9 cellular contexts compared by ENCODE assay signal in genomic region chr10:132036887-132037675, GRCh38. TPM values are rescaled to one million over a fixed set of nuclear protein-coding genes. Genes with fewer than 3 reads are reported as not detected.
A peak's percentile ranks its signal among the peaks of the same experiment; 100 is the strongest.
DNase-seq lines count a peak whose midpoint lies in the region; ATAC-seq and TF ChIP-seq lines count a peak whose summit lies in the region.
"Had no signal": no experiment of that assay in that cellular context is flagged by ENCODE, and none has a peak within 500 bp of the region (broad histone marks: within the 10 kb centered on the region; RNA-seq: fewer than 3 reads in every experiment).

No MANE protein-coding gene starts in this region.

- intact Hi-C loops in upper lobe of right lung (cut with DNase I): no loop called here
- intact Hi-C loops in activated T-helper 2 cell treated with anti-CD3 and anti-CD28 coated beads, Interferon-gamma antibody, Interleukin-2, Interleukin-4, amounts not matched to agents 10 μg/mL and 5 μg/mL and 100 μg/mL, durations not matched to agents 14 hours and 24 hours and 36 hours (cut with micrococcal nuclease): no loop called here

- no peak overlapping the region for H3K27ac Mint-ChIP-seq in activated naive CD8-positive, alpha-beta T cell
- no peak overlapping the region for H3K27ac Mint-ChIP-seq in activated naive CD8-positive, alpha-beta T cell treated with anti-CD3 and anti-CD28 coated beads, Interleukin-2, amount 50 U/mL, for 24 hours
- H3K27ac Mint-ChIP-seq in endothelial cell (ENCODE audit: unreplicated experiment) (no peak overlapping the region), HFFc6 (no peak overlapping the region)
- H3K27ac Mint-ChIP-seq in activated T-helper 2 cell treated with anti-CD3 and anti-CD28 coated beads, Interferon-gamma antibody, Interleukin-2, Interleukin-4, amounts not matched to agents 10 μg/mL and 5 μg/mL and 100 μg/mL, durations not matched to agents 14 hours and 24 hours and 36 hours: no peak overlapping the region
- H3K27ac Mint-ChIP-seq: CD4-positive, alpha-beta T cell had no signal

- no peak for ATAC-seq in activated naive CD8-positive, alpha-beta T cell treated with anti-CD3 and anti-CD28 coated beads, Interleukin-2, amount 50 U/mL, for 24 hours
- peak; percentile 5 for ATAC-seq in upper lobe of right lung

- no peaks in the 10 kb centered on the region for H3K36me3 Mint-ChIP-seq in activated naive CD8-positive, alpha-beta T cell
- no peaks in the 10 kb centered on the region for H3K36me3 Mint-ChIP-seq in activated naive CD8-positive, alpha-beta T cell treated with anti-CD3 and anti-CD28 coated beads, Interleukin-2, amount 50 U/mL, for 24 hours (ENCODE audit: low read depth)
- H3K36me3 Mint-ChIP-seq in endothelial cell (ENCODE audit: low read depth, unreplicated experiment) (no peaks in the 10 kb centered on the region), HFFc6 (ENCODE audit: low read depth) (no peaks in the 10 kb centered on the region)
- no peaks in the 10 kb centered on the region for H3K36me3 Mint-ChIP-seq in activated T-helper 2 cell treated with anti-CD3 and anti-CD28 coated beads, Interferon-gamma antibody, Interleukin-2, Interleukin-4, amounts not matched to agents 10 μg/mL and 5 μg/mL and 100 μg/mL, durations not matched to agents 14 hours and 24 hours and 36 hours (ENCODE audit: low read depth)

- DNase-seq in activated naive CD8-positive, alpha-beta T cell treated with anti-CD3 and anti-CD28 coated beads, Interleukin-2, amount 50 U/mL, for 24 hours: no peak
- DNase-seq in endothelial cell (ENCODE audit: low spot score): no peak
- no peak for DNase-seq in upper lobe of right lung
- no peak for DNase-seq in activated T-helper 2 cell treated with anti-CD3 and anti-CD28 coated beads, Interferon-gamma antibody, Interleukin-2, Interleukin-4, amounts not matched to agents 10 μg/mL and 5 μg/mL and 100 μg/mL, durations not matched to agents 14 hours and 24 hours and 36 hours (ENCODE audit: low spot score)
- no peak for DNase-seq in HFFc6
- no peak for DNase-seq in mucosa of gallbladder (ENCODE audit: low spot score)
- DNase-seq: CD4-positive, alpha-beta T cell had no signal

- H3K27ac ChIP-seq in muscle layer of colon (ENCODE audit: low read depth, low read length) (no peak overlapping the region), upper lobe of right lung (no peak overlapping the region)

- peak overlapping the region; percentile 72 for H3K4me3 Mint-ChIP-seq in activated naive CD8-positive, alpha-beta T cell
- no peak overlapping the region for H3K4me3 Mint-ChIP-seq in activated naive CD8-positive, alpha-beta T cell treated with anti-CD3 and anti-CD28 coated beads, Interleukin-2, amount 50 U/mL, for 24 hours
- peak overlapping the region; percentile 9 for H3K4me3 Mint-ChIP-seq in endothelial cell (ENCODE audit: unreplicated experiment)
- H3K4me3 Mint-ChIP-seq in activated T-helper 2 cell treated with anti-CD3 and anti-CD28 coated beads, Interferon-gamma antibody, Interleukin-2, Interleukin-4, amounts not matched to agents 10 μg/mL and 5 μg/mL and 100 μg/mL, durations not matched to agents 14 hours and 24 hours and 36 hours (ENCODE audit: low read depth): no peak overlapping the region
- no peak overlapping the region for H3K4me3 Mint-ChIP-seq in HFFc6
- H3K4me3 Mint-ChIP-seq: CD4-positive, alpha-beta T cell had no signal

- H3K9me3 ChIP-seq in muscle layer of colon (ENCODE audit: low read length) (no peaks in the 10 kb centered on the region), upper lobe of right lung (no peaks in the 10 kb centered on the region)

- H3K27me3 ChIP-seq in muscle layer of colon (ENCODE audit: control insufficient read depth in 1 of 2, insufficient read depth in 2 of 2, low read length in 2 of 2) (peaks cover 0 to 5% of the 10 kb centered on the region in 2 donors), upper lobe of right lung (peaks cover 75% of the 10 kb centered on the region)

- H3K4me1 Mint-ChIP-seq in activated naive CD8-positive, alpha-beta T cell (ENCODE audit: low read depth): peaks cover 8% of the 10 kb centered on the region
- peaks cover 5% of the 10 kb centered on the region for H3K4me1 Mint-ChIP-seq in activated naive CD8-positive, alpha-beta T cell treated with anti-CD3 and anti-CD28 coated beads, Interleukin-2, amount 50 U/mL, for 24 hours
- no peaks in the 10 kb centered on the region for H3K4me1 Mint-ChIP-seq in endothelial cell (ENCODE audit: unreplicated experiment)
- no peaks in the 10 kb centered on the region for H3K4me1 Mint-ChIP-seq in activated T-helper 2 cell treated with anti-CD3 and anti-CD28 coated beads, Interferon-gamma antibody, Interleukin-2, Interleukin-4, amounts not matched to agents 10 μg/mL and 5 μg/mL and 100 μg/mL, durations not matched to agents 14 hours and 24 hours and 36 hours (ENCODE audit: low read depth)
- no peaks in the 10 kb centered on the region for H3K4me1 Mint-ChIP-seq in HFFc6 (ENCODE audit: low read depth)

- peaks cover 30% of the 10 kb centered on the region for H3K27me3 Mint-ChIP-seq in activated naive CD8-positive, alpha-beta T cell
- H3K27me3 Mint-ChIP-seq in activated naive CD8-positive, alpha-beta T cell treated with anti-CD3 and anti-CD28 coated beads, Interleukin-2, amount 50 U/mL, for 24 hours: peaks cover 62% of the 10 kb centered on the region
- peaks cover 17% of the 10 kb centered on the region for H3K27me3 Mint-ChIP-seq in endothelial cell (ENCODE audit: unreplicated experiment)
- H3K27me3 Mint-ChIP-seq in activated T-helper 2 cell treated with anti-CD3 and anti-CD28 coated beads, Interferon-gamma antibody, Interleukin-2, Interleukin-4, amounts not matched to agents 10 μg/mL and 5 μg/mL and 100 μg/mL, durations not matched to agents 14 hours and 24 hours and 36 hours (ENCODE audit: low read depth): peaks cover 44% of the 10 kb centered on the region
- H3K27me3 Mint-ChIP-seq in HFFc6 (ENCODE audit: insufficient read depth): peaks cover 57% of the 10 kb centered on the region

- no peaks in the 10 kb centered on the region for H3K36me3 ChIP-seq in muscle layer of colon (ENCODE audit: insufficient read depth, low read length)
- H3K36me3 ChIP-seq in upper lobe of right lung: no peaks in the 10 kb centered on the region

- H3K9me3 Mint-ChIP-seq in activated naive CD8-positive, alpha-beta T cell (ENCODE audit: low read depth): no peaks in the 10 kb centered on the region
- H3K9me3 Mint-ChIP-seq in activated naive CD8-positive, alpha-beta T cell treated with anti-CD3 and anti-CD28 coated beads, Interleukin-2, amount 50 U/mL, for 24 hours: no peaks in the 10 kb centered on the region
- H3K9me3 Mint-ChIP-seq in endothelial cell (ENCODE audit: unreplicated experiment): no peaks in the 10 kb centered on the region
- H3K9me3 Mint-ChIP-seq in activated T-helper 2 cell treated with anti-CD3 and anti-CD28 coated beads, Interferon-gamma antibody, Interleukin-2, Interleukin-4, amounts not matched to agents 10 μg/mL and 5 μg/mL and 100 μg/mL, durations not matched to agents 14 hours and 24 hours and 36 hours: no peaks in the 10 kb centered on the region
- no peaks in the 10 kb centered on the region for H3K9me3 Mint-ChIP-seq in HFFc6
- H3K9me3 Mint-ChIP-seq: CD4-positive, alpha-beta T cell had no signal

- TF ChIP-seq CTCF in endothelial cell (IDR thresholded peaks at IDR 0.05; ENCODE audit: unreplicated experiment) (no peak), upper lobe of right lung (IDR thresholded peaks at IDR 0.05) (no peak), HFFc6 (IDR thresholded peaks at IDR 0.05) (no peak)

- no peak overlapping the region for H3K9ac ChIP-seq in muscle layer of colon (ENCODE audit: low read length)

- peak overlapping the region; percentile 12 to 23 for H3K4me3 ChIP-seq in muscle layer of colon (ENCODE audit: low read depth in 1 of 2, low read length in 2 of 2)
- no peak overlapping the region for H3K4me3 ChIP-seq in upper lobe of right lung

- H3K4me1 ChIP-seq in muscle layer of colon (ENCODE audit: insufficient read depth, low read length) (no peaks in the 10 kb centered on the region), upper lobe of right lung (no peaks in the 10 kb centered on the region)

RNA-seq across cellular contexts. Expression of gene JAKMIP3, which starts 28.7 kb away (rescaled TPM):
- total RNA-seq in endothelial cell (ENCODE audit: unreplicated experiment) (0.05 TPM), upper lobe of right lung (0.32 TPM), mucosa of gallbladder (1.1 TPM)
- total RNA-seq in activated T-helper 2 cell treated with anti-CD3 and anti-CD28 coated beads, Interferon-gamma antibody, Interleukin-2, Interleukin-4, amounts not matched to agents 10 μg/mL and 5 μg/mL and 100 μg/mL, durations not matched to agents 14 hours and 24 hours and 36 hours: 1.3 TPM in 2 replicates
- total RNA-seq in HFFc6 (2021; fragmentation: NEBNext Ultra II Directional; extraction: Animal tissue kit (Norgen Biotek cat#: 25700)): under 1 TPM; 0.05 to 0.19 (median 0.13) TPM

RNA-seq across cellular contexts. Expression of gene BNIP3, which starts 55.4 kb away (rescaled TPM):
- total RNA-seq in endothelial cell (ENCODE audit: unreplicated experiment) (29.9 TPM), upper lobe of right lung (38.2 TPM), mucosa of gallbladder (71.5 TPM)
- total RNA-seq in activated T-helper 2 cell treated with anti-CD3 and anti-CD28 coated beads, Interferon-gamma antibody, Interleukin-2, Interleukin-4, amounts not matched to agents 10 μg/mL and 5 μg/mL and 100 μg/mL, durations not matched to agents 14 hours and 24 hours and 36 hours: 93.3 and 99.0 TPM in 2 replicates
- total RNA-seq in HFFc6 (2021; fragmentation: NEBNext Ultra II Directional; extraction: Animal tissue kit (Norgen Biotek cat#: 25700)): 100 to 1,000 TPM in 1 of 6 experiments, 10 to 100 TPM in 5; 71.0 to 107 (median 78.3) TPM

Comparison
In these comparisons a context has a peak if more than half of its experiments do, and no peak if none do; other contexts are left out.
1. H3K4me3 Mint-ChIP-seq: peak in activated naive CD8-positive, alpha-beta T cell (single experiment) and endothelial cell (single experiment); none in activated naive CD8-positive, alpha-beta T cell treated with anti-CD3 and anti-CD28 coated beads, Interleukin-2, amount 50 U/mL, for 24 hours (single experiment), activated T-helper 2 cell treated with anti-CD3 and anti-CD28 coated beads, Interferon-gamma antibody, Interleukin-2, Interleukin-4, amounts not matched to agents 10 μg/mL and 5 μg/mL and 100 μg/mL, durations not matched to agents 14 hours and 24 hours and 36 hours (single experiment) and HFFc6 (single experiment).